15 cellular contexts compared by ENCODE assay signal in genomic region chr7:53596230-53596629, GRCh38.
A peak's percentile ranks its signal among the peaks of the same experiment; 100 is the strongest.
DNase-seq lines count a peak whose midpoint lies in the region; ATAC-seq and TF ChIP-seq lines count a peak whose summit lies in the region.
"Had no signal": no experiment of that assay in that cellular context is flagged by ENCODE, and none has a peak within 500 bp of the region (broad histone marks: within the 10 kb centered on the region; RNA-seq: fewer than 3 reads in every experiment).

No MANE protein-coding gene starts in this region.

- BruUV-seq in mammary epithelial cell (replicated peaks; lab: Mats Ljungman, UMichigan): no TSS peak

- peaks cover 22 to 23% of the 10 kb centered on the region in 2 donors for H3K9me3 Mint-ChIP-seq in activated T-cell treated with anti-CD3 and anti-CD28 coated beads, Interleukin-2, amount 50 U/mL, for 72 hours
- H3K9me3 Mint-ChIP-seq in stimulated activated naive CD8-positive, alpha-beta T cell treated with anti-CD3 and anti-CD28 coated beads, Interleukin-15, amount 100 ng/mL, for 72 hours: peaks cover 18 to 43% of the 10 kb centered on the region in 2 donors

- no peak overlapping the region for H3K4me3 Mint-ChIP-seq in activated T-cell treated with anti-CD3 and anti-CD28 coated beads, Interleukin-2, amount 50 U/mL, for 72 hours
- H3K4me3 Mint-ChIP-seq in stimulated activated naive CD8-positive, alpha-beta T cell treated with anti-CD3 and anti-CD28 coated beads, Interleukin-15, amount 100 ng/mL, for 72 hours: no peak overlapping the region
- H3K4me3 Mint-ChIP-seq: activated CD8-positive, alpha-beta T cell treated with anti-CD3 and anti-CD28 coated beads for 36 hours; activated naive CD4-positive, alpha-beta T cell treated with anti-CD3 and anti-CD28 coated beads, Interleukin-2, amount 50 U/mL, for 24 hours had no signal

- peaks cover 9% of the 10 kb centered on the region for H3K4me1 ChIP-seq in mammary epithelial cell (ENCODE audit: insufficient read depth, low read length)
- peaks cover 9% of the 10 kb centered on the region for H3K4me1 ChIP-seq in rectal smooth muscle tissue (ENCODE audit: control insufficient read depth, insufficient read depth, low read length)

- no peak overlapping the region for H3K9ac ChIP-seq in mammary epithelial cell (ENCODE audit: insufficient read depth, low read length)
- H3K9ac ChIP-seq in rectal smooth muscle tissue (ENCODE audit: low read length): no peak overlapping the region

- peaks cover 2 to 4% of the 10 kb centered on the region in 2 donors for H3K36me3 Mint-ChIP-seq in activated T-cell treated with anti-CD3 and anti-CD28 coated beads, Interleukin-2, amount 50 U/mL, for 72 hours (ENCODE audit: insufficient read depth in 2 of 2)
- H3K36me3 Mint-ChIP-seq: activated naive CD4-positive, alpha-beta T cell treated with anti-CD3 and anti-CD28 coated beads, Interleukin-2, amount 50 U/mL, for 24 hours had no signal

- no peaks in the 10 kb centered on the region for H3K4me1 Mint-ChIP-seq in activated T-cell treated with anti-CD3 and anti-CD28 coated beads, Interleukin-2, amount 50 U/mL, for 72 hours (ENCODE audit: low read depth)
- no peaks in the 10 kb centered on the region for H3K4me1 Mint-ChIP-seq in stimulated activated naive CD8-positive, alpha-beta T cell treated with anti-CD3 and anti-CD28 coated beads, Interleukin-15, amount 100 ng/mL, for 72 hours
- H3K4me1 Mint-ChIP-seq: activated naive CD4-positive, alpha-beta T cell treated with anti-CD3 and anti-CD28 coated beads, Interleukin-2, amount 50 U/mL, for 24 hours had no signal

- H3K27me3 ChIP-seq in mammary epithelial cell (ENCODE audit: insufficient read depth, low read length): no peaks in the 10 kb centered on the region
- H3K27me3 ChIP-seq in rectal smooth muscle tissue (ENCODE audit: control insufficient read depth, insufficient read depth, low read length): no peaks in the 10 kb centered on the region

- peak overlapping the region; percentile 66 for H2AFZ ChIP-seq in mammary epithelial cell (ENCODE audit: low read depth, low read length)

- WGBS in mammary epithelial cell (ENCODE audit: low coverage, missing lambda C conversion rate): 69% methylated on average over 1 of the region's 1 CpG

- DNase-seq in HK-2 (ENCODE audit: unreplicated experiment): peak; percentile 32
- peak; percentile 13 for DNase-seq in NOMO-1 treated with dmso at 0.1 percent for 144 hours (lab: John Stamatoyannopoulos, UW; ENCODE audit: unreplicated experiment)
- peak; percentile 51 for DNase-seq in mammary epithelial cell
- no peak for DNase-seq in activated T-cell treated with anti-CD3 and anti-CD28 coated beads, Interleukin-2, amount 50 U/mL, for 72 hours
- no peak for DNase-seq in stimulated activated naive CD8-positive, alpha-beta T cell treated with anti-CD3 and anti-CD28 coated beads, Interleukin-15, amount 100 ng/mL, for 72 hours
- DNase-seq: activated CD8-positive, alpha-beta T cell treated with anti-CD3 and anti-CD28 coated beads for 36 hours; COR-L47; NCI-H1930; NK-92 treated with Interleukin-12 subunit alpha and Interleukin-12 subunit beta, amount 100 ng/mL, for 24 hours; right cardiac atrium; substantia nigra had no signal

- H3K36me3 ChIP-seq in mammary epithelial cell (ENCODE audit: insufficient read depth, low read length) (no peaks in the 10 kb centered on the region), rectal smooth muscle tissue (ENCODE audit: control insufficient read depth, insufficient read depth, low read length) (no peaks in the 10 kb centered on the region)

- CTCF ChIA-PET in mammary epithelial cell (lab: Charles Lee; ENCODE audit: low non-redundant PET): no interaction called here

- in situ Hi-C loops in mammary epithelial cell (cut with MboI; ENCODE audit: low sequenced_read_pairs in 2 of 2): no loop called here

- H3K4me2 ChIP-seq in mammary epithelial cell (ENCODE audit: insufficient read depth, low read depth, low read length): peak overlapping the region; percentile 0

- H3K27ac Mint-ChIP-seq in activated T-cell treated with anti-CD3 and anti-CD28 coated beads, Interleukin-2, amount 50 U/mL, for 72 hours: no peak overlapping the region
- H3K27ac Mint-ChIP-seq in stimulated activated naive CD8-positive, alpha-beta T cell treated with anti-CD3 and anti-CD28 coated beads, Interleukin-15, amount 100 ng/mL, for 72 hours: peak overlapping the region in 1 of 2 donors; percentile 63
- H3K27ac Mint-ChIP-seq: activated CD8-positive, alpha-beta T cell treated with anti-CD3 and anti-CD28 coated beads for 36 hours; activated naive CD4-positive, alpha-beta T cell treated with anti-CD3 and anti-CD28 coated beads, Interleukin-2, amount 50 U/mL, for 24 hours had no signal

- no peak for ATAC-seq in GM21423 (IDR thresholded peaks at IDR 0.05; ENCODE audit: unreplicated experiment)
- no peak for ATAC-seq in activated T-cell treated with anti-CD3 and anti-CD28 coated beads, Interleukin-2, amount 50 U/mL, for 72 hours (replicated peaks in 1 of 2)
- ATAC-seq in stimulated activated naive CD8-positive, alpha-beta T cell treated with anti-CD3 and anti-CD28 coated beads, Interleukin-15, amount 100 ng/mL, for 72 hours: no peak
- ATAC-seq: activated CD8-positive, alpha-beta T cell treated with anti-CD3 and anti-CD28 coated beads for 36 hours; HCT116; right cardiac atrium had no signal

- intact Hi-C loops in mammary epithelial cell (cut with micrococcal nuclease): no loop called here

- no peak overlapping the region for H3K4me3 ChIP-seq in mammary epithelial cell (replicated peaks in 1 of 3; ENCODE audit: insufficient read depth in 1 of 3, low read depth in 2 of 3, low read length in 3 of 3)
- no peak overlapping the region for H3K4me3 ChIP-seq in rectal smooth muscle tissue (ENCODE audit: low read length)

- dilution Hi-C loops in mammary epithelial cell (cut with HindIII; ENCODE audit: low sequenced_read_pairs): no loop called here

- H3K27ac ChIP-seq in mammary epithelial cell (ENCODE audit: insufficient read depth, low read depth, low read length) (no peak overlapping the region), rectal smooth muscle tissue (ENCODE audit: low read depth, low read length) (peak overlapping the region; percentile 40)

- TF ChIP-seq CTCF in mammary epithelial cell (conservative IDR thresholded peaks at IDR 0.05 in 1 of 2, IDR thresholded peaks at IDR 0.05 in 1 of 2; ENCODE audit: extremely low read depth in 1 of 2, insufficient read depth in 1 of 2, low read depth in 1 of 2, low read length in 2 of 2): peak; percentile 25 to 44

- no peaks in the 10 kb centered on the region for H3K9me3 ChIP-seq in mammary epithelial cell (replicated peaks; ENCODE audit: insufficient read depth, low read length)

- no peaks in the 10 kb centered on the region for H3K27me3 Mint-ChIP-seq in activated T-cell treated with anti-CD3 and anti-CD28 coated beads, Interleukin-2, amount 50 U/mL, for 72 hours (ENCODE audit: low read depth)
- H3K27me3 Mint-ChIP-seq in stimulated activated naive CD8-positive, alpha-beta T cell treated with anti-CD3 and anti-CD28 coated beads, Interleukin-15, amount 100 ng/mL, for 72 hours: no peaks in the 10 kb centered on the region
- H3K27me3 Mint-ChIP-seq: activated CD8-positive, alpha-beta T cell treated with anti-CD3 and anti-CD28 coated beads for 36 hours; activated naive CD4-positive, alpha-beta T cell treated with anti-CD3 and anti-CD28 coated beads, Interleukin-2, amount 50 U/mL, for 24 hours had no signal

- H4K20me1 ChIP-seq in mammary epithelial cell (ENCODE audit: insufficient read depth, low read length): no peaks in the 10 kb centered on the region

- H3K79me2 ChIP-seq in mammary epithelial cell (ENCODE audit: insufficient read depth, low read length): no peaks in the 10 kb centered on the region

Comparison
In these comparisons a context has a peak if more than half of its experiments do, and no peak if none do; other contexts are left out.
1. DNase-seq: peak in HK-2 (single experiment), NOMO-1 treated with dmso at 0.1 percent for 144 hours (single experiment) and mammary epithelial cell (single experiment); none in activated T-cell treated with anti-CD3 and anti-CD28 coated beads, Interleukin-2, amount 50 U/mL, for 72 hours (0 of 2) and stimulated activated naive CD8-positive, alpha-beta T cell treated with anti-CD3 and anti-CD28 coated beads, Interleukin-15, amount 100 ng/mL, for 72 hours (0 of 2).